ENCODE assay signal across 9 cellular contexts in genomic region chr20:63895202-63895885, GRCh38. TPM values are rescaled to one million over a fixed set of nuclear protein-coding genes. Genes with fewer than 3 reads are reported as not detected.
A peak's percentile ranks its signal among the peaks of the same experiment; 100 is the strongest.
DNase-seq lines count a peak whose midpoint lies in the region; ATAC-seq and TF ChIP-seq lines count a peak whose summit lies in the region.
"Had no signal": no experiment of that assay in that cellular context is flagged by ENCODE, and none has a peak within 500 bp of the region (broad histone marks: within the 10 kb centered on the region; RNA-seq: fewer than 3 reads in every experiment).

No MANE protein-coding gene starts in this region.

- H3K4me3 ChIP-seq in cardiac muscle cell (peak overlapping the region; percentile 55), LNCaP clone FGC (ENCODE audit: low read depth, low read length) (peak overlapping the region; percentile 62)
- H3K4me3 ChIP-seq in effector memory CD4-positive, alpha-beta T cell (ENCODE audit: insufficient read depth, low read depth, low read length, poor library complexity, severe bottlenecking) = peak overlapping the region; percentile 53

- H3K27ac ChIP-seq in cardiac muscle cell = peak overlapping the region; percentile 44
- peak overlapping the region; percentile 82 for H3K27ac ChIP-seq in effector memory CD4-positive, alpha-beta T cell (ENCODE audit: insufficient read depth, low read length, poor library complexity, severe bottlenecking)

- intact Hi-C loops in Right ventricle myocardium superior (cut with DNase I) = no loop called here

- no peaks in the 10 kb centered on the region for H3K9me3 ChIP-seq in cardiac muscle cell (ENCODE audit: low read depth)
- no peaks in the 10 kb centered on the region for H3K9me3 ChIP-seq in effector memory CD4-positive, alpha-beta T cell (ENCODE audit: control insufficient read depth, low read length)

- H3K4me1 ChIP-seq in cardiac muscle cell (ENCODE audit: low read depth) = peaks cover 12% of the 10 kb centered on the region
- peaks cover 23% of the 10 kb centered on the region for H3K4me1 ChIP-seq in effector memory CD4-positive, alpha-beta T cell (ENCODE audit: control insufficient read depth, insufficient read depth, low read length, poor library complexity, severe bottlenecking)

- TF ChIP-seq CTCF in cardiac muscle cell (IDR thresholded peaks at IDR 0.05; ENCODE audit: low read depth, low read length) (no peak), LNCaP clone FGC (IDR thresholded peaks at IDR 0.05; ENCODE audit: control insufficient read depth, extremely low read depth, insufficient read depth) (no peak), omental fat pad (IDR thresholded peaks at IDR 0.05) (no peak)

- H3K36me3 ChIP-seq in cardiac muscle cell = peaks cover 9% of the 10 kb centered on the region
- H3K36me3 ChIP-seq in effector memory CD4-positive, alpha-beta T cell (ENCODE audit: control insufficient read depth, insufficient read depth, low read length) = peaks cover 6% of the 10 kb centered on the region

- ATAC-seq in Right ventricle myocardium superior (ENCODE audit: poor library complexity) (no peak), omental fat pad (ENCODE audit: low FRiP score) (peak; percentile 8)

- H3K27me3 ChIP-seq in cardiac muscle cell = no peaks in the 10 kb centered on the region
- H3K27me3 ChIP-seq in effector memory CD4-positive, alpha-beta T cell (replicated peaks; ENCODE audit: control insufficient read depth, insufficient read depth, low read length, poor library complexity, severe bottlenecking) = no peaks in the 10 kb centered on the region

- DNase-seq in cardiac muscle cell (ENCODE audit: low read depth in 1 of 2, low spot score in 1 of 2) (no peak), Right ventricle myocardium superior (no peak), LNCaP clone FGC (ENCODE audit: low read depth) (no peak), omental fat pad (ENCODE audit: low spot score) (no peak), inferior parietal cortex (ENCODE audit: extremely low spot score) (no peak), NCI-H2107 (lab: John Stamatoyannopoulos, UW) (no peak)
- no peak for DNase-seq in effector memory CD4-positive, alpha-beta T cell
- DNase-seq in effector CD4-positive, alpha-beta T cell = no peak

RNA-seq across cellular contexts. Expression of gene DNAJC5, which starts 0.4 kb away (rescaled TPM):
- 37.7 and 45.4 TPM in 2 replicates for total RNA-seq in cardiac muscle cell
- 9.4 and 10.2 TPM in 2 replicates for polyA plus RNA-seq in cardiac muscle cell
- total RNA-seq in Right ventricle myocardium superior = 42.3 TPM
- 10 to 100 TPM; 29.9 to 56.3 (median 45.4) TPM for total RNA-seq in omental fat pad

RNA-seq across cellular contexts. Expression of gene TPD52L2, which starts 30.3 kb away (rescaled TPM):
- total RNA-seq in cardiac muscle cell = 103 and 105 TPM in 2 replicates
- 114 and 121 TPM in 2 replicates for polyA plus RNA-seq in cardiac muscle cell
- 69.0 TPM for total RNA-seq in Right ventricle myocardium superior
- 100 to 1,000 TPM; 102 to 131 (median 113) TPM for total RNA-seq in omental fat pad

RNA-seq across cellular contexts. Expression of gene ABHD16B, which starts 34.0 kb away (rescaled TPM):
- total RNA-seq in cardiac muscle cell (not detected in 2 replicates), Right ventricle myocardium superior (not detected), omental fat pad (not detected)
- polyA plus RNA-seq in cardiac muscle cell = 3.4 and 4.6 TPM in 2 replicates
- total RNA-seq: left colon had no signal
